Comparison of ENCODE assay signal across 11 cellular contexts in the genomic region with DNA sequence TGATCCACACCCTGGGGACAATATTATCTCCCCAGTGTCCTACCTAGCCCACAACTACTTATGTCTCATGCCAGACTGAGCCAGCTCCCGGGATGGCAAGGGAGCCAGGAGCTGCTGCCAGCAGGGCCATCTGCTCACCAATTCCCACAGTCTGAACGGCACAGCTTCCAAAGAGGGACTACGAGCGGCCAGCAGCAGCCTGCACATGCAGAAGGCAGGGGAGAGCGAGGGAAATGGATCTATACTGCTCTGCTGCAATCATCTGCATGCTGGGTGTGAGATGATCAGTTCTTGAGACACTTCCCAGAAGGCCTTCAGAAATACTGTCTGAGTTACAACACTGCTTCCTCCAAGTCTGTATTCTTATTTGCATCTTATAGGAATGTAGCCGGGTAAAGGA. TPM values are rescaled to one million over a fixed set of nuclear protein-coding genes. Genes with fewer than 3 reads are reported as not detected.
DNase-seq lines count a peak whose midpoint lies in the region; ATAC-seq and TF ChIP-seq lines count a peak whose summit lies in the region.
"Had no signal": no experiment of that assay in that cellular context is flagged by ENCODE, and none has a peak within 500 bp of the region (broad histone marks: within the 10 kb centered on the region; RNA-seq: fewer than 3 reads in every experiment).

No MANE protein-coding gene starts in this region.

- no peak overlapping the region for H2AFZ ChIP-seq in neural progenitor cell (replicated peaks)

- ATAC-seq in activated CD4-positive, CD25-positive, alpha-beta regulatory T cell treated with anti-CD3 and anti-CD28 coated beads, Interleukin-2, amount 50 U/mL, for 24 hours, result no peak
- no peak for ATAC-seq in activated T-cell treated with anti-CD3 and anti-CD28 coated beads, Interleukin-2, amount 50 U/mL, for 4 hours
- no peak for ATAC-seq in activated CD8-positive, alpha-beta T cell treated with anti-CD3 and anti-CD28 coated beads for 36 hours

- no peaks in the 10 kb centered on the region for H3K79me2 ChIP-seq in neural progenitor cell (ENCODE audit: low read depth)

- intact Hi-C loops in activated CD8-positive, alpha-beta T cell treated with anti-CD3 and anti-CD28 coated beads for 36 hours (cut with micrococcal nuclease), result no loop called here

- peak overlapping the region; percentile 49 to 89 (median 75) for H3K4me2 ChIP-seq in BLaER1 treated with 17β-estradiol and CSF1 and Interleukin-3, amounts not matched to agents 10 nM and 100 nM
- no peak overlapping the region for H3K4me2 ChIP-seq in neural progenitor cell

- peak overlapping the region in 10 of 11 experiments; percentile 9 to 68 (median 48); a peak in 15 of 22 replicates for H3K9ac ChIP-seq in BLaER1 treated with 17β-estradiol and CSF1 and Interleukin-3, amounts not matched to agents 10 nM and 100 nM
- no peak overlapping the region for H3K9ac ChIP-seq in neural progenitor cell

- H3K27me3 Mint-ChIP-seq in osteocyte (ENCODE audit: unreplicated experiment) (no peaks in the 10 kb centered on the region), neural progenitor cell (ENCODE audit: insufficient read depth, low read depth) (no peaks in the 10 kb centered on the region)
- H3K27me3 Mint-ChIP-seq in activated T-cell treated with anti-CD3 and anti-CD28 coated beads, Interleukin-2, amount 50 U/mL, for 4 hours (ENCODE audit: low read depth), result no peaks in the 10 kb centered on the region
- H3K27me3 Mint-ChIP-seq in activated CD8-positive, alpha-beta T cell treated with anti-CD3 and anti-CD28 coated beads for 36 hours, result no peaks in the 10 kb centered on the region

- H3K9me3 Mint-ChIP-seq in osteocyte (ENCODE audit: unreplicated experiment) (no peaks in the 10 kb centered on the region), neural progenitor cell (peaks cover 7% of the 10 kb centered on the region)
- H3K9me3 Mint-ChIP-seq in activated T-cell treated with anti-CD3 and anti-CD28 coated beads, Interleukin-2, amount 50 U/mL, for 4 hours, result no peaks in the 10 kb centered on the region
- H3K9me3 Mint-ChIP-seq in activated CD8-positive, alpha-beta T cell treated with anti-CD3 and anti-CD28 coated beads for 36 hours, result no peaks in the 10 kb centered on the region

- no peaks in the 10 kb centered on the region for H3K27me3 ChIP-seq in BLaER1 treated with 17β-estradiol and CSF1 and Interleukin-3, amounts not matched to agents 10 nM and 100 nM
- H3K27me3 ChIP-seq in neural progenitor cell, result no peaks in the 10 kb centered on the region

- peaks cover 0 to 26% (median 8%) of the 10 kb centered on the region in 11 experiments; a peak in 8 of 22 replicates for H4K20me1 ChIP-seq in BLaER1 treated with 17β-estradiol and CSF1 and Interleukin-3, amounts not matched to agents 10 nM and 100 nM
- H4K20me1 ChIP-seq in neural progenitor cell (ENCODE audit: low read depth), result no peaks in the 10 kb centered on the region

- H3K36me3 ChIP-seq in BLaER1 treated with 17β-estradiol and CSF1 and Interleukin-3, amounts not matched to agents 10 nM and 100 nM, result peaks cover 27 to 58% (median 49%) of the 10 kb centered on the region in 11 experiments
- no peaks in the 10 kb centered on the region for H3K36me3 ChIP-seq in neural progenitor cell

- POLR2A ChIA-PET in activated CD8-positive, alpha-beta T cell treated with anti-CD3 and anti-CD28 coated beads for 36 hours (lab: Charles Lee), result interaction anchor here (1.7 kb wide), 1 partner anchor 8 kb away, joined by 4 read pairs; no protein-coding TSS in a partner anchor

- no peak overlapping the region for H3K4me3 Mint-ChIP-seq in osteocyte (ENCODE audit: unreplicated experiment)
- no peak overlapping the region for H3K4me3 Mint-ChIP-seq in neural progenitor cell
- H3K4me3 Mint-ChIP-seq in activated T-cell treated with anti-CD3 and anti-CD28 coated beads, Interleukin-2, amount 50 U/mL, for 4 hours, result no peak overlapping the region
- H3K4me3 Mint-ChIP-seq in activated CD8-positive, alpha-beta T cell treated with anti-CD3 and anti-CD28 coated beads for 36 hours, result no peak overlapping the region

- no peaks in the 10 kb centered on the region for H3F3A ChIP-seq in neural progenitor cell (ENCODE audit: low read depth)

- TF ChIP-seq CTCF in osteocyte (IDR thresholded peaks at IDR 0.05), result no peak
- TF ChIP-seq CTCF in neural progenitor cell (IDR thresholded peaks at IDR 0.05), result no peak
- TF ChIP-seq CTCF in activated CD8-positive, alpha-beta T cell treated with anti-CD3 and anti-CD28 coated beads for 36 hours (IDR thresholded peaks at IDR 0.05), result no peak

- H3K27ac ChIP-seq in BLaER1 treated with 17β-estradiol and CSF1 and Interleukin-3, amounts not matched to agents 10 nM and 100 nM, result peak overlapping the region in 9 of 11 experiments; percentile 8 to 71 (median 52); a peak in 13 of 22 replicates
- H3K27ac ChIP-seq in neural progenitor cell, result no peak overlapping the region

- H3K36me3 Mint-ChIP-seq in osteocyte (ENCODE audit: unreplicated experiment), result peaks cover 42% of the 10 kb centered on the region
- peaks cover 51% of the 10 kb centered on the region for H3K36me3 Mint-ChIP-seq in neural progenitor cell
- H3K36me3 Mint-ChIP-seq in activated T-cell treated with anti-CD3 and anti-CD28 coated beads, Interleukin-2, amount 50 U/mL, for 4 hours (ENCODE audit: insufficient read depth), result peaks cover 23% of the 10 kb centered on the region
- H3K36me3 Mint-ChIP-seq in activated CD8-positive, alpha-beta T cell treated with anti-CD3 and anti-CD28 coated beads for 36 hours (ENCODE audit: low read depth), result peaks cover 30% of the 10 kb centered on the region

- DNase-seq in NCI-H524 treated with DMSO at 0.1 percent for 48 hours (lab: John Stamatoyannopoulos, UW) (peak; percentile 92), fibroblast of gingiva (ENCODE audit: low read depth) (peak; percentile 90), osteocyte (ENCODE audit: extremely low spot score, unreplicated experiment) (no peak), neural progenitor cell (ENCODE audit: low spot score) (no peak)
- no peak for DNase-seq in activated T-cell treated with anti-CD3 and anti-CD28 coated beads, Interleukin-2, amount 50 U/mL, for 4 hours
- no peak for DNase-seq in activated CD8-positive, alpha-beta T cell treated with anti-CD3 and anti-CD28 coated beads for 36 hours
- DNase-seq: activated naive CD4-positive, alpha-beta T cell; erythroblast; NCI-H526 had no signal

- H3K4me1 Mint-ChIP-seq in osteocyte (ENCODE audit: unreplicated experiment) (peaks cover 46% of the 10 kb centered on the region), neural progenitor cell (peaks cover 11% of the 10 kb centered on the region)
- H3K4me1 Mint-ChIP-seq in activated T-cell treated with anti-CD3 and anti-CD28 coated beads, Interleukin-2, amount 50 U/mL, for 4 hours (ENCODE audit: low read depth), result peaks cover 1% of the 10 kb centered on the region
- H3K4me1 Mint-ChIP-seq in activated CD8-positive, alpha-beta T cell treated with anti-CD3 and anti-CD28 coated beads for 36 hours (ENCODE audit: low read depth), result no peaks in the 10 kb centered on the region

- H3K9me3 ChIP-seq in BLaER1 treated with 17β-estradiol and CSF1 and Interleukin-3, amounts not matched to agents 10 nM and 100 nM (replicated peaks in 1 of 11), result no peaks in the 10 kb centered on the region
- no peaks in the 10 kb centered on the region for H3K9me3 ChIP-seq in neural progenitor cell (ENCODE audit: low read depth)

- peak overlapping the region in 3 of 10 experiments; percentile 4 to 30 (median 25); a peak in 2 of 20 replicates for H3K4me3 ChIP-seq in BLaER1 treated with 17β-estradiol and CSF1 and Interleukin-3, amounts not matched to agents 10 nM and 100 nM
- no peak overlapping the region for H3K4me3 ChIP-seq in neural progenitor cell

- H3K4me1 ChIP-seq in BLaER1 treated with 17β-estradiol and CSF1 and Interleukin-3, amounts not matched to agents 10 nM and 100 nM, result peaks cover 21 to 90% (median 65%) of the 10 kb centered on the region in 10 experiments
- peaks cover 1% of the 10 kb centered on the region for H3K4me1 ChIP-seq in neural progenitor cell

- CTCF ChIA-PET in activated CD8-positive, alpha-beta T cell treated with anti-CD3 and anti-CD28 coated beads for 36 hours (lab: Charles Lee), result no interaction called here

- H3K27ac Mint-ChIP-seq in osteocyte (ENCODE audit: unreplicated experiment), result peak overlapping the region; percentile 52
- no peak overlapping the region for H3K27ac Mint-ChIP-seq in neural progenitor cell
- no peak overlapping the region for H3K27ac Mint-ChIP-seq in activated CD8-positive, alpha-beta T cell treated with anti-CD3 and anti-CD28 coated beads for 36 hours

RNA-seq across cellular contexts. Expression of gene SSH1, which starts 11.1 kb away (rescaled TPM):
- total RNA-seq in osteocyte (96.9 and 109 TPM in 2 replicates), neural progenitor cell (ENCODE audit: low replicate concordance) (8.4 and 10.2 TPM in 2 replicates)
- total RNA-seq in activated T-cell treated with anti-CD3 and anti-CD28 coated beads, Interleukin-2, amount 50 U/mL, for 4 hours, result 10 to 100 TPM; 17.0 to 20.7 (median 18.2) TPM
- 10 to 100 TPM; 33.0 to 34.5 TPM for total RNA-seq in activated CD8-positive, alpha-beta T cell treated with anti-CD3 and anti-CD28 coated beads for 36 hours

RNA-seq across cellular contexts. Expression of gene DAO, which starts 33.6 kb away (rescaled TPM):
- not detected in 2 replicates for total RNA-seq in osteocyte
- not detected in 2 replicates for total RNA-seq in neural progenitor cell (ENCODE audit: low replicate concordance)
- total RNA-seq in activated T-cell treated with anti-CD3 and anti-CD28 coated beads, Interleukin-2, amount 50 U/mL, for 4 hours, result not detected
- not detected for total RNA-seq in activated CD8-positive, alpha-beta T cell treated with anti-CD3 and anti-CD28 coated beads for 36 hours

Comparison
In these comparisons a context has a peak if more than half of its experiments do, and no peak if none do; other contexts are left out.
1. DNase-seq: peak in NCI-H524 treated with DMSO at 0.1 percent for 48 hours (single experiment) and fibroblast of gingiva (single experiment); none in osteocyte (single experiment), neural progenitor cell (single experiment), activated T-cell treated with anti-CD3 and anti-CD28 coated beads, Interleukin-2, amount 50 U/mL, for 4 hours (single experiment) and activated CD8-positive, alpha-beta T cell treated with anti-CD3 and anti-CD28 coated beads for 36 hours (single experiment).